Comparison of ENCODE assay signal across 8 cellular contexts in the genomic region with DNA sequence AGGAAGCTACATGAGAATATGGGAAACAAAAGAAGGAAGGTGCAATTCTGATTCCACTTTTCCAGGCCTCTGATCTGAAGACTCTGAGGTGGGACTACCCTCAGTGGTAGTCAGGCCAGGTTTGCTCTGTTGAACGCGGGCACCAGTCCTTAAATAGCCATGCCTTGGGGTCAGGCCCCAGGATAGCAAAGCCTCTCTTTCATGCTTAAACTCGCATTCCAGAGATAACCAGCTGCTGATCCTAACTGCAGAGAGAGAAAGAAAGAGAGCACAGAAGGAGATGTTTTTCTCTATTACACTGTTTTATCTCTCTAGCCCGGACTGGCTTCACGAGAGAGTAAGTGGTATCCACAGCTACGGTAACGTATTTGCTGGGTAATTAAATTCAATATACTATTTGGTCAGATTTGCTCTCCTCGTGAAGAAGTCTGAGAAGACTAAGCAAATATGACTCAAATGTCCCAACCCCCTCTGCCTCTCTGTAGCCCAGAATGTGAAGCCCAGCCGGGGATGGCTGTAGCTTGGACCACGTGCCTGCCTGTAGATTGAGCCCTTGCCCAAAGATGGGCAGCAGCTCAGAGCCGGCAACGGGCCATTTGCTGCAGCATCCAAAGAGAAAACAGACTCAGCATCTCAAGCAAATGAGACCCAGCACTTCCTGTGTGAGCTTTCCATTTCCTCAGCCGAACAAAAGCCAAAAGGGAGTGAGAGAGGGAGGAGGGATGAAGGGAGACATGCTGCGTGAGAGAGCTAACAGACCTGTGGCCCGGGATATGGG.
DNase-seq lines count a peak whose midpoint lies in the region; ATAC-seq and TF ChIP-seq lines count a peak whose summit lies in the region.

No MANE protein-coding gene starts in this region.

- H3K4me3 Mint-ChIP-seq in activated T-helper 1 cell treated with anti-CD3 and anti-CD28 coated beads, Interleukin-12 subunit alpha, Interleukin-12 subunit beta, Interleukin-2, Interleukin-4 antibody, amounts not matched to agents 30 ng/mL and 10 ng/mL and 1 ng/mL, durations not matched to agents 14 hours and 24 hours and 36 hours: no peak overlapping the region

- H3K27ac ChIP-seq in parathyroid adenoma: peak overlapping the region; percentile 20

- intact Hi-C loops in activated T-helper 1 cell treated with anti-CD3 and anti-CD28 coated beads, Interleukin-12 subunit alpha, Interleukin-12 subunit beta, Interleukin-2, Interleukin-4 antibody, amounts not matched to agents 30 ng/mL and 10 ng/mL and 1 ng/mL, durations not matched to agents 14 hours and 24 hours and 36 hours (cut with micrococcal nuclease): no loop called here
- intact Hi-C loops in cardiac septum (cut with DNase I): loop anchor here (2.0 kb wide), 1 partner anchor 31 kb away; no protein-coding TSS in a partner anchor

- H3K9me3 Mint-ChIP-seq in activated T-helper 1 cell treated with anti-CD3 and anti-CD28 coated beads, Interleukin-12 subunit alpha, Interleukin-12 subunit beta, Interleukin-2, Interleukin-4 antibody, amounts not matched to agents 30 ng/mL and 10 ng/mL and 1 ng/mL, durations not matched to agents 14 hours and 24 hours and 36 hours: no peaks in the 10 kb centered on the region

- no peak overlapping the region for H3K4me2 ChIP-seq in parathyroid adenoma (ENCODE audit: low read length)

- DNase-seq in AG20443 (ENCODE audit: low spot score) (peak; percentile 84), cardiac septum (ENCODE audit: low spot score) (peak; percentile 89), middle frontal gyrus (ENCODE audit: extremely low spot score, low spot score) (no peak), NOMO-1 (lab: John Stamatoyannopoulos, UW; ENCODE audit: unreplicated experiment in 2 of 2) (no peak), HPDE6-E6E7 (ENCODE audit: extremely low spot score) (no peak)
- no peak for DNase-seq in activated T-helper 1 cell treated with anti-CD3 and anti-CD28 coated beads, Interleukin-12 subunit alpha, Interleukin-12 subunit beta, Interleukin-2, Interleukin-4 antibody, amounts not matched to agents 30 ng/mL and 10 ng/mL and 1 ng/mL, durations not matched to agents 14 hours and 24 hours and 36 hours (ENCODE audit: low spot score)

- no peak for TF ChIP-seq CTCF in parathyroid adenoma (IDR thresholded peaks at IDR 0.05)

- no peaks in the 10 kb centered on the region for H3K9me3 ChIP-seq in parathyroid adenoma (ENCODE audit: control insufficient read depth, low read length)

- no peak overlapping the region for H3K9ac ChIP-seq in parathyroid adenoma

- H3K27me3 ChIP-seq in parathyroid adenoma (ENCODE audit: control insufficient read depth, insufficient read depth, low read length): no peaks in the 10 kb centered on the region

- ATAC-seq in HG03354 (IDR thresholded peaks at IDR 0.05; ENCODE audit: poor library complexity, severe bottlenecking, unreplicated experiment): no peak

- peaks cover 57% of the 10 kb centered on the region for H3K4me1 Mint-ChIP-seq in activated T-helper 1 cell treated with anti-CD3 and anti-CD28 coated beads, Interleukin-12 subunit alpha, Interleukin-12 subunit beta, Interleukin-2, Interleukin-4 antibody, amounts not matched to agents 30 ng/mL and 10 ng/mL and 1 ng/mL, durations not matched to agents 14 hours and 24 hours and 36 hours (ENCODE audit: low read depth)

- H3K4me3 ChIP-seq in parathyroid adenoma (ENCODE audit: low read depth, low read length): no peak overlapping the region

- no peaks in the 10 kb centered on the region for H3K36me3 ChIP-seq in parathyroid adenoma (ENCODE audit: control insufficient read depth, insufficient read depth, low read length)

- peaks cover 2% of the 10 kb centered on the region for H3K79me2 ChIP-seq in parathyroid adenoma

- no peaks in the 10 kb centered on the region for H3K27me3 Mint-ChIP-seq in activated T-helper 1 cell treated with anti-CD3 and anti-CD28 coated beads, Interleukin-12 subunit alpha, Interleukin-12 subunit beta, Interleukin-2, Interleukin-4 antibody, amounts not matched to agents 30 ng/mL and 10 ng/mL and 1 ng/mL, durations not matched to agents 14 hours and 24 hours and 36 hours (ENCODE audit: insufficient read depth)

- peak overlapping the region; percentile 32 for H3K27ac Mint-ChIP-seq in activated T-helper 1 cell treated with anti-CD3 and anti-CD28 coated beads, Interleukin-12 subunit alpha, Interleukin-12 subunit beta, Interleukin-2, Interleukin-4 antibody, amounts not matched to agents 30 ng/mL and 10 ng/mL and 1 ng/mL, durations not matched to agents 14 hours and 24 hours and 36 hours

- H3K4me1 ChIP-seq in parathyroid adenoma: peaks cover 24% of the 10 kb centered on the region

- no peak overlapping the region for H2AFZ ChIP-seq in parathyroid adenoma

- peaks cover 43% of the 10 kb centered on the region for H3K36me3 Mint-ChIP-seq in activated T-helper 1 cell treated with anti-CD3 and anti-CD28 coated beads, Interleukin-12 subunit alpha, Interleukin-12 subunit beta, Interleukin-2, Interleukin-4 antibody, amounts not matched to agents 30 ng/mL and 10 ng/mL and 1 ng/mL, durations not matched to agents 14 hours and 24 hours and 36 hours (ENCODE audit: low read depth)

Comparison
In these comparisons a context has a peak if more than half of its experiments do, and no peak if none do; other contexts are left out.
1. DNase-seq: peak in AG20443 (single experiment) and cardiac septum (single experiment); none in activated T-helper 1 cell treated with anti-CD3 and anti-CD28 coated beads, Interleukin-12 subunit alpha, Interleukin-12 subunit beta, Interleukin-2, Interleukin-4 antibody, amounts not matched to agents 30 ng/mL and 10 ng/mL and 1 ng/mL, durations not matched to agents 14 hours and 24 hours and 36 hours (single experiment), middle frontal gyrus (single experiment), NOMO-1 (0 of 2) and HPDE6-E6E7 (single experiment).